In genomic region chr16:66751992-66752322, GRCh38 we compare ENCODE assay signal across 1 cellular context.
TF ChIP-seq lines count a peak whose summit lies in the region.

No MANE protein-coding gene starts in this region.

TF ChIP-seq in K562, 482 proteins besides CTCF, POLR2A, EP300 and RAD21 (continued from another document):
- TF ChIP-seq GTF2E2 (tag; IDR thresholded peaks at IDR 0.05) (peak; percentile 3; the same call in 1 of the 2 replicates), L3MBTL2 (IDR thresholded peaks at IDR 0.05) (0 out of 2 replicates have a peak, but pooled peaks have one; percentile 65), NRF1 (conservative IDR thresholded peaks at IDR 0.05 in 1 of 2, IDR thresholded peaks at IDR 0.05 in 1 of 2) (peak; percentile 45 to 58), PRDM10 (IDR thresholded peaks at IDR 0.05; ENCODE audit: partially characterized antibody) (peak; percentile 11), NCOA6 (IDR thresholded peaks at IDR 0.05) (0 out of 2 replicates have a peak, but pooled peaks have one; percentile 36), CBX8 (IDR thresholded peaks at IDR 0.05; ENCODE audit: borderline replicate concordance, extremely low read depth, low read depth, low read length, poor library complexity, severe bottlenecking) (no peak), NFIX (CRISPR knock-in tag; IDR thresholded peaks at IDR 0.05; ENCODE audit: low read depth) (no peak), ZNF197 (CRISPR knock-in tag; IDR thresholded peaks at IDR 0.05; ENCODE audit: low read depth) (no peak), ZBTB40 (IDR thresholded peaks at IDR 0.05) (0 out of 2 replicates have a peak, but pooled peaks have one; percentile 40), ZBTB40 (CRISPR knock-in tag; IDR thresholded peaks at IDR 0.05) (no peak)
